ENCODE assay signal across 8 cellular contexts in genomic region chr2:58042486-58042970, GRCh38. TPM values are rescaled to one million over a fixed set of nuclear protein-coding genes. Genes with fewer than 3 reads are reported as not detected.
DNase-seq lines count a peak whose midpoint lies in the region; ATAC-seq and TF ChIP-seq lines count a peak whose summit lies in the region.

No MANE protein-coding gene starts in this region.

- H2AFZ ChIP-seq in smooth muscle cell (ENCODE audit: low read depth), result no peak overlapping the region

- WGBS in smooth muscle cell (ENCODE audit: low lambda C conversion rate), result 26% methylated on average over 2 of the region's 2 CpGs

- H3K4me1 ChIP-seq in smooth muscle cell (ENCODE audit: low read depth), result peaks cover 11% of the 10 kb centered on the region
- peaks cover 18% of the 10 kb centered on the region for H3K4me1 ChIP-seq in lower lobe of right lung

- no peaks in the 10 kb centered on the region for H4K20me1 ChIP-seq in smooth muscle cell (ENCODE audit: low read depth)

- H3K27ac ChIP-seq in smooth muscle cell (ENCODE audit: low read depth), result peak overlapping the region; percentile 81
- no peak overlapping the region for H3K27ac ChIP-seq in lower lobe of right lung

- TF ChIP-seq CTCF in smooth muscle cell (IDR thresholded peaks at IDR 0.05; ENCODE audit: borderline replicate concordance, insufficient read depth, poor library complexity, severe bottlenecking) (no peak), lower lobe of right lung (IDR thresholded peaks at IDR 0.05) (no peak)

- H3K79me2 ChIP-seq in smooth muscle cell (ENCODE audit: low read depth), result peaks cover 11% of the 10 kb centered on the region

- H3K4me3 ChIP-seq in smooth muscle cell (no peak overlapping the region), lower lobe of right lung (no peak overlapping the region)

- H3K36me3 ChIP-seq in smooth muscle cell (ENCODE audit: low read depth) (no peaks in the 10 kb centered on the region), lower lobe of right lung (no peaks in the 10 kb centered on the region)

- H3K9me3 ChIP-seq in smooth muscle cell (replicated peaks; ENCODE audit: low read depth) (no peaks in the 10 kb centered on the region), lower lobe of right lung (no peaks in the 10 kb centered on the region)

- ATAC-seq in lower lobe of right lung (no peak), GM21360 (IDR thresholded peaks at IDR 0.05; ENCODE audit: unreplicated experiment) (no peak), HG02623 (IDR thresholded peaks at IDR 0.05; ENCODE audit: unreplicated experiment) (no peak)

- no peaks in the 10 kb centered on the region for H3K27me3 ChIP-seq in smooth muscle cell (ENCODE audit: low read depth)
- H3K27me3 ChIP-seq in lower lobe of right lung (ENCODE audit: low read depth), result no peaks in the 10 kb centered on the region

- intact Hi-C loops in lower lobe of right lung (cut with DNase I), result no loop called here

- DNase-seq in activated T-cell treated with anti-CD3 and anti-CD28 coated beads for 4 hours, result peak; percentile 19
- no peak for DNase-seq in activated T-cell treated with anti-CD3 and anti-CD28 coated beads, Interleukin-2, amount 50 U/mL, for 1 hour
- peak; percentile 82 for DNase-seq in NCI-H2227 (lab: John Stamatoyannopoulos, UW; ENCODE audit: unreplicated experiment)
- peak; percentile 65 for DNase-seq in brain pericyte (ENCODE audit: low read depth, low spot score)
- DNase-seq in smooth muscle cell (lab: John Stamatoyannopoulos, UW; ENCODE audit: unreplicated experiment), result no peak
- no peak for DNase-seq in lower lobe of right lung

- no peaks in the 10 kb centered on the region for H3F3A ChIP-seq in smooth muscle cell (ENCODE audit: low read depth)

- H3K9ac ChIP-seq in smooth muscle cell (ENCODE audit: low read depth), result no peak overlapping the region

- H3K4me2 ChIP-seq in smooth muscle cell, result peak overlapping the region; percentile 72

RNA-seq across cellular contexts. Expression of gene VRK2, which starts 4.1 kb away (rescaled TPM):
- total RNA-seq in smooth muscle cell (35.5 and 37.9 TPM in 2 replicates), lower lobe of right lung (25.7 TPM)
- polyA plus RNA-seq in smooth muscle cell, result 22.2 and 26.8 TPM in 2 replicates

Comparison
In these comparisons a context has a peak if more than half of its experiments do, and no peak if none do; other contexts are left out.
1. DNase-seq: peak in activated T-cell treated with anti-CD3 and anti-CD28 coated beads for 4 hours (single experiment), NCI-H2227 (single experiment) and brain pericyte (single experiment); none in activated T-cell treated with anti-CD3 and anti-CD28 coated beads, Interleukin-2, amount 50 U/mL, for 1 hour (single experiment), smooth muscle cell (single experiment) and lower lobe of right lung (single experiment).